Comparison of ENCODE assay signal across 22 cellular contexts in genomic region chr20:57952136-57952535, GRCh38.
A peak's percentile ranks its signal among the peaks of the same experiment; 100 is the strongest.
DNase-seq lines count a peak whose midpoint lies in the region; ATAC-seq, FAIRE-seq and TF ChIP-seq lines count a peak whose summit lies in the region.
"Had no signal": no experiment of that assay in that cellular context is flagged by ENCODE, and none has a peak within 500 bp of the region (broad histone marks: within the 10 kb centered on the region; RNA-seq: fewer than 3 reads in every experiment).

No MANE protein-coding gene starts in this region.

- peak overlapping the region; percentile 16 to 49 (median 25) for H3K27ac Mint-ChIP-seq in nephron
- H3K27ac Mint-ChIP-seq: B cell; CD4-positive, alpha-beta T cell; CD8-positive, alpha-beta T cell had no signal

- H3K9me2 ChIP-seq in Karpas-422 (replicated peaks; ENCODE audit: insufficient read depth, low read length) = no peaks in the 10 kb centered on the region

- in situ Hi-C loops in HepG2 (cut with HindIII; ENCODE audit: extremely low pct_ligation_motif_present, low pct_unique_long_range_greater_than_20kb) = no loop called here

- H4K20me1 ChIP-seq in HepG2 (ENCODE audit: insufficient read depth, low read length) (no peaks in the 10 kb centered on the region), Karpas-422 (ENCODE audit: insufficient read depth, low read depth, low read length) (no peaks in the 10 kb centered on the region)
- H4K20me1 ChIP-seq: BLaER1 treated with 17β-estradiol and CSF1 and Interleukin-3, amounts not matched to agents 10 nM and 100 nM had no signal

- peaks cover 17% of the 10 kb centered on the region for H3K27me3 Mint-ChIP-seq in nephron (ENCODE audit: low read depth)
- H3K27me3 Mint-ChIP-seq: CD4-positive, alpha-beta T cell had no signal

- DNase-seq in HepG2 (ENCODE audit: low spot score) (no peak), right lobe of liver (no peak), Karpas-422 (no peak), SJCRH30 (no peak), NOMO-1 treated with DMSO at 0.1 percent for 48 hours (lab: John Stamatoyannopoulos, UW; ENCODE audit: unreplicated experiment) (no peak)
- DNase-seq: AML-193; Caco-2; Calu3; CD4-positive, alpha-beta T cell; CD8-positive, alpha-beta T cell; DMS79 treated with DMSO at 0.1 percent for 48 hours; GF-D8 had no signal

- POLR2A ChIA-PET in HepG2 (lab: Yijun Ruan, JAX) = no interaction called here

- no peaks in the 10 kb centered on the region for H3K4me1 ChIP-seq in HepG2 (ENCODE audit: insufficient read depth, low read length)
- H3K4me1 ChIP-seq in right lobe of liver = no peaks in the 10 kb centered on the region
- H3K4me1 ChIP-seq in Karpas-422 (ENCODE audit: low read length) = peaks cover 42% of the 10 kb centered on the region
- H3K4me1 ChIP-seq in SJCRH30 = no peaks in the 10 kb centered on the region

- H2AFZ ChIP-seq in HepG2 (ENCODE audit: low read length) = no peak overlapping the region
- H2AFZ ChIP-seq in Karpas-422 (ENCODE audit: low read length) = no peak overlapping the region

- no peak overlapping the region for H3K4me2 ChIP-seq in HepG2 (ENCODE audit: low read depth, low read length)
- H3K4me2 ChIP-seq in Karpas-422 (ENCODE audit: low read depth, low read length, poor library complexity, severe bottlenecking) = no peak overlapping the region
- H3K4me2 ChIP-seq: A549 had no signal

- TF ChIP-seq EP300 in HepG2 (IDR thresholded peaks at IDR 0.05; ENCODE audit: low read depth in 2 of 2, low read length in 2 of 2) = no peak
- no peak for TF ChIP-seq EP300 in HepG2 (CRISPR knock-in tag; IDR thresholded peaks at IDR 0.05; ENCODE audit: borderline replicate concordance)

- WGBS in HepG2 (ENCODE audit: low lambda C conversion rate) = 50% methylated on average over 1 of the region's 1 CpG
- 89% methylated on average over 1 of the region's 1 CpG for WGBS in right lobe of liver (ENCODE audit: insufficient coverage, low coverage, low lambda C conversion rate, missing lambda C conversion rate)

- H3K27ac ChIP-seq in HepG2 (ENCODE audit: extremely low read length, insufficient read depth, low read length) (no peak overlapping the region), right lobe of liver (no peak overlapping the region), Karpas-422 (ENCODE audit: low read length) (no peak overlapping the region; the same call in 1 of the 2 replicates), SJCRH30 (no peak overlapping the region)
- H3K27ac ChIP-seq: 22Rv1; BLaER1 treated with 17β-estradiol and CSF1 and Interleukin-3, amounts not matched to agents 10 nM and 100 nM; C4-2B had no signal

- no peaks in the 10 kb centered on the region for H3K9me3 ChIP-seq in HepG2 (ENCODE audit: low read length)
- H3K9me3 ChIP-seq in right lobe of liver = no peaks in the 10 kb centered on the region
- no peaks in the 10 kb centered on the region for H3K9me3 ChIP-seq in Karpas-422 (ENCODE audit: low read length)
- H3K9me3 ChIP-seq in SJCRH30 (replicated peaks) = peaks cover 13% of the 10 kb centered on the region
- H3K9me3 ChIP-seq: A549 had no signal

- H3K4me3 ChIP-seq in HepG2 (replicated peaks in 1 of 3; ENCODE audit: insufficient read depth in 1 of 3, low read depth in 2 of 3, low read length in 3 of 3) (no peak overlapping the region), right lobe of liver (no peak overlapping the region), Karpas-422 (ENCODE audit: low read length) (no peak overlapping the region), SJCRH30 (no peak overlapping the region)
- H3K4me3 ChIP-seq: A549; BLaER1 treated with 17β-estradiol and CSF1 and Interleukin-3, amounts not matched to agents 10 nM and 100 nM had no signal

- CTCF ChIA-PET in HepG2 (lab: Yijun Ruan, JAX; ENCODE audit: low intra/inter-chr PET ratio, low total read pairs) = no interaction called here

- H3K36me3 Mint-ChIP-seq in nephron (ENCODE audit: low read depth) = peaks cover 3% of the 10 kb centered on the region
- H3K36me3 Mint-ChIP-seq: CD8-positive, alpha-beta T cell had no signal

- intact Hi-C loops in HepG2 (cut with micrococcal nuclease; ENCODE audit: unreplicated experiment) = no loop called here
- intact Hi-C loops in right lobe of liver (cut with DNase I) = no loop called here

- no peak for ATAC-seq in HepG2
- ATAC-seq in right lobe of liver = no peak
- ATAC-seq in HG03139 (IDR thresholded peaks at IDR 0.05; ENCODE audit: unreplicated experiment) = no peak
- ATAC-seq: A549; CD8-positive, alpha-beta T cell had no signal

- H3K4me1 Mint-ChIP-seq in nephron = peaks cover 40% of the 10 kb centered on the region
- H3K4me1 Mint-ChIP-seq: B cell had no signal

- no peak for TF ChIP-seq RAD21 in HepG2 (CRISPR knock-in tag; IDR thresholded peaks at IDR 0.05)

- no peak overlapping the region for H3K4me3 Mint-ChIP-seq in nephron
- H3K4me3 Mint-ChIP-seq: B cell; CD4-positive, alpha-beta T cell; CD8-positive, alpha-beta T cell had no signal

- TF ChIP-seq CTCF in HepG2 (CRISPR knock-in tag; IDR thresholded peaks at IDR 0.05) = no peak
- TF ChIP-seq CTCF in right lobe of liver (IDR thresholded peaks at IDR 0.05) = no peak
- TF ChIP-seq CTCF in nephron (IDR thresholded peaks at IDR 0.05; ENCODE audit: unreplicated experiment in 3 of 3) = no peak

- H3K36me3 ChIP-seq in HepG2 (replicated peaks in 1 of 2; ENCODE audit: control insufficient read depth in 1 of 2, insufficient read depth in 2 of 2, low read length in 2 of 2) (no peaks in the 10 kb centered on the region), right lobe of liver (no peaks in the 10 kb centered on the region), Karpas-422 (ENCODE audit: insufficient read depth, low read length) (no peaks in the 10 kb centered on the region; the same call in 1 of the 2 replicates), SJCRH30 (no peaks in the 10 kb centered on the region)
- H3K36me3 ChIP-seq: BLaER1 treated with 17β-estradiol and CSF1 and Interleukin-3, amounts not matched to agents 10 nM and 100 nM had no signal

- peaks cover 3% of the 10 kb centered on the region for H3K9me3 Mint-ChIP-seq in nephron
- H3K9me3 Mint-ChIP-seq: CD8-positive, alpha-beta T cell had no signal

- BruUV-seq in HepG2 (replicated peaks; lab: Mats Ljungman, UMichigan) = no TSS peak

- H3K9ac ChIP-seq in HepG2 (ENCODE audit: insufficient read depth, low read depth, low read length) (no peak overlapping the region), Karpas-422 (ENCODE audit: low read length) (peak overlapping the region; percentile 33; the same call in 1 of the 2 replicates)
- H3K9ac ChIP-seq: BLaER1 treated with 17β-estradiol and CSF1 and Interleukin-3, amounts not matched to agents 10 nM and 100 nM had no signal

- H3K79me2 ChIP-seq in HepG2 (ENCODE audit: insufficient read depth, low read length) (no peaks in the 10 kb centered on the region), Karpas-422 (ENCODE audit: low read length) (no peaks in the 10 kb centered on the region)

- peak; percentile 37 for FAIRE-seq in HepG2 (lab: Jason Lieb, UNC)
- FAIRE-seq: A549, D721Med, G401.6, GM12891 had no signal

- no peak for TF ChIP-seq POLR2A in HepG2 (IDR thresholded peaks at IDR 0.05; ENCODE audit: insufficient read depth in 1 of 2, low read depth in 2 of 2, low read length in 2 of 2)
- no peak for TF ChIP-seq POLR2A in right lobe of liver (IDR thresholded peaks at IDR 0.05)

- H3K27me3 ChIP-seq in HepG2 (ENCODE audit: control insufficient read depth in 1 of 2, insufficient read depth in 2 of 2, low read length in 2 of 2) (peaks cover 2 to 3% of the 10 kb centered on the region in 2 experiments; a peak in 1 of 5 replicates), right lobe of liver (no peaks in the 10 kb centered on the region), Karpas-422 (ENCODE audit: low read length) (no peaks in the 10 kb centered on the region; the same call in 1 of the 2 replicates), SJCRH30 (no peaks in the 10 kb centered on the region)
- H3K27me3 ChIP-seq: BLaER1 treated with 17β-estradiol and CSF1 and Interleukin-3, amounts not matched to agents 10 nM and 100 nM had no signal

TF ChIP-seq in HepG2, 621 proteins besides CTCF, POLR2A, EP300 and RAD21 (continues in another document):
- TF ChIP-seq BCLAF1 (IDR thresholded peaks at IDR 0.05) (no peak), ISL2 (CRISPR knock-in tag; IDR thresholded peaks at IDR 0.05) (no peak), ZNF83 (CRISPR knock-in tag; IDR thresholded peaks at IDR 0.05; ENCODE audit: borderline replicate concordance) (no peak), GLMP (CRISPR knock-in tag; IDR thresholded peaks at IDR 0.05; ENCODE audit: borderline replicate concordance) (no peak)
